10 cellular contexts compared by ENCODE assay signal in the genomic region with DNA sequence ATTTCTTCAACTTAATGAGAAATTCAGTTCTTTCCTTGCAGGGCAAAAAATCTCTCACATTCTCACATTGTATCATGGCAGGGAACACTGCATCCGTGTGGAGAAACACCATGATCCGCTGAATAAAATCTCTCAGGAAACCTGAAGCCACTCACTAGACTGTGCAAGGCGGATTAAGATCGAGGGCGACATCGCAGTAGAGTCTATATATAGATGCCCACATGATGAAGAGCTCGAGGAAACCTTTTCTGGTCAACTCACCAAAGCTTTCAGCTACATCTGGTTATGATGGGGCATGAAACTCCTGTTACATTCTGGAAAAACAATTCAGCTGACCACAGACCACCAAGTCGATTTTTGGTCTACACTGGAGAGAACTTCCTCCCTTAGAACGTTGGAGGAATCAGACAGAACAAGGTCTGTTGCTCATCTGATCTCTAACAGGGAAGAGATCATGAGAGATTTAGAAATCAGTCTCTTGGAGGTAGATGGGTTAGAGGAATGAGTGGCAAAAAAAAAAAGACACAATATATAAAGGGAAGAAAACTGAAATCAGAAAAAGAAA.
DNase-seq lines count a peak whose midpoint lies in the region; ATAC-seq and TF ChIP-seq lines count a peak whose summit lies in the region.
"Had no signal": no experiment of that assay in that cellular context is flagged by ENCODE, and none has a peak within 500 bp of the region (broad histone marks: within the 10 kb centered on the region; RNA-seq: fewer than 3 reads in every experiment).

No MANE protein-coding gene starts in this region.

- H3K79me2 ChIP-seq in GM23338 (replicated peaks; ENCODE audit: insufficient read depth): no peaks in the 10 kb centered on the region

- H3K4me1 Mint-ChIP-seq in GM23338: peaks cover 21% of the 10 kb centered on the region
- peaks cover 17% of the 10 kb centered on the region for H3K4me1 Mint-ChIP-seq in activated naive CD8-positive, alpha-beta T cell treated with anti-CD3 and anti-CD28 coated beads, Interleukin-2, amount 10 ng/mL, durations not matched to agents 7 days and 5 days
- peaks cover 18% of the 10 kb centered on the region for H3K4me1 Mint-ChIP-seq in stimulated activated effector memory CD8-positive, alpha-beta T cell treated with anti-CD3 and anti-CD28 coated beads, Interleukin-12 subunit alpha, Interleukin-12 subunit beta, amount 100 ng/mL, for 72 hours
- no peaks in the 10 kb centered on the region for H3K4me1 Mint-ChIP-seq in progenitor cell of endocrine pancreas (ENCODE audit: low read depth)

- ATAC-seq in GM23338 (no peak), left cardiac atrium (no peak)
- ATAC-seq in activated naive CD8-positive, alpha-beta T cell treated with anti-CD3 and anti-CD28 coated beads, Interleukin-2, amount 10 ng/mL, durations not matched to agents 7 days and 5 days (ENCODE audit: low read depth): peak; percentile 44
- ATAC-seq in stimulated activated effector memory CD8-positive, alpha-beta T cell treated with anti-CD3 and anti-CD28 coated beads, Interleukin-12 subunit alpha, Interleukin-12 subunit beta, amount 100 ng/mL, for 72 hours: peak; percentile 72

- no peak overlapping the region for H3K4me2 ChIP-seq in GM23338

- no peak overlapping the region for H3K27ac ChIP-seq in GM23338 (ENCODE audit: low read depth)
- H3K27ac ChIP-seq: sigmoid colon had no signal

- H3K36me3 Mint-ChIP-seq in GM23338 (ENCODE audit: low read depth) (no peaks in the 10 kb centered on the region), progenitor cell of endocrine pancreas (ENCODE audit: insufficient read depth) (no peaks in the 10 kb centered on the region)
- H3K36me3 Mint-ChIP-seq in activated naive CD8-positive, alpha-beta T cell treated with anti-CD3 and anti-CD28 coated beads, Interleukin-2, amount 10 ng/mL, durations not matched to agents 7 days and 5 days: no peaks in the 10 kb centered on the region
- H3K36me3 Mint-ChIP-seq in stimulated activated effector memory CD8-positive, alpha-beta T cell treated with anti-CD3 and anti-CD28 coated beads, Interleukin-12 subunit alpha, Interleukin-12 subunit beta, amount 100 ng/mL, for 72 hours: peaks cover 8% of the 10 kb centered on the region

- DNase-seq in GM23338 (ENCODE audit: low spot score): no peak
- peak; percentile 27 to 73 for DNase-seq in NCI-H524 (lab: John Stamatoyannopoulos, UW)
- no peak for DNase-seq in activated naive CD8-positive, alpha-beta T cell treated with anti-CD3 and anti-CD28 coated beads, Interleukin-2, amount 10 ng/mL, durations not matched to agents 7 days and 5 days
- DNase-seq in stimulated activated effector memory CD8-positive, alpha-beta T cell treated with anti-CD3 and anti-CD28 coated beads, Interleukin-12 subunit alpha, Interleukin-12 subunit beta, amount 100 ng/mL, for 72 hours (ENCODE audit: low spot score in 2 of 2): no peak
- DNase-seq in progenitor cell of endocrine pancreas (ENCODE audit: low spot score, unreplicated experiment): no peak
- DNase-seq in EL: no peak
- DNase-seq in left cardiac atrium: no peak
- DNase-seq: anterior cingulate cortex, occipital lobe, sigmoid colon had no signal

- H3K4me3 Mint-ChIP-seq in GM23338 (no peak overlapping the region), progenitor cell of endocrine pancreas (ENCODE audit: low read depth) (no peak overlapping the region)
- peak overlapping the region; percentile 60 for H3K4me3 Mint-ChIP-seq in activated naive CD8-positive, alpha-beta T cell treated with anti-CD3 and anti-CD28 coated beads, Interleukin-2, amount 10 ng/mL, durations not matched to agents 7 days and 5 days
- H3K4me3 Mint-ChIP-seq in stimulated activated effector memory CD8-positive, alpha-beta T cell treated with anti-CD3 and anti-CD28 coated beads, Interleukin-12 subunit alpha, Interleukin-12 subunit beta, amount 100 ng/mL, for 72 hours: peak overlapping the region; percentile 39

- H3K9me3 Mint-ChIP-seq in GM23338 (no peaks in the 10 kb centered on the region), progenitor cell of endocrine pancreas (ENCODE audit: low read depth) (no peaks in the 10 kb centered on the region)
- H3K9me3 Mint-ChIP-seq in activated naive CD8-positive, alpha-beta T cell treated with anti-CD3 and anti-CD28 coated beads, Interleukin-2, amount 10 ng/mL, durations not matched to agents 7 days and 5 days: no peaks in the 10 kb centered on the region
- H3K9me3 Mint-ChIP-seq in stimulated activated effector memory CD8-positive, alpha-beta T cell treated with anti-CD3 and anti-CD28 coated beads, Interleukin-12 subunit alpha, Interleukin-12 subunit beta, amount 100 ng/mL, for 72 hours: no peaks in the 10 kb centered on the region

- no peak overlapping the region for H3K4me3 ChIP-seq in GM23338
- H3K4me3 ChIP-seq: sigmoid colon had no signal

- peak overlapping the region; percentile 9; the same call in 1 of the 2 replicates for H2AFZ ChIP-seq in GM23338

- peaks cover 10% of the 10 kb centered on the region for H3K4me1 ChIP-seq in GM23338 (ENCODE audit: insufficient read depth)
- H3K4me1 ChIP-seq: sigmoid colon had no signal

- H4K20me1 ChIP-seq in GM23338 (replicated peaks; ENCODE audit: insufficient read depth): no peaks in the 10 kb centered on the region

- peaks cover 2% of the 10 kb centered on the region for H3K27me3 Mint-ChIP-seq in GM23338 (ENCODE audit: insufficient read depth, low read depth, poor library complexity)
- peaks cover 34% of the 10 kb centered on the region for H3K27me3 Mint-ChIP-seq in activated naive CD8-positive, alpha-beta T cell treated with anti-CD3 and anti-CD28 coated beads, Interleukin-2, amount 10 ng/mL, durations not matched to agents 7 days and 5 days
- peaks cover 13% of the 10 kb centered on the region for H3K27me3 Mint-ChIP-seq in progenitor cell of endocrine pancreas

- no peak for TF ChIP-seq CTCF in GM23338 (conservative IDR thresholded peaks at IDR 0.05; ENCODE audit: low read depth in 2 of 2)
- TF ChIP-seq CTCF in progenitor cell of endocrine pancreas (IDR thresholded peaks at IDR 0.05; ENCODE audit: unreplicated experiment): no peak

- intact Hi-C loops in left cardiac atrium (cut with DNase I): no loop called here

- no peaks in the 10 kb centered on the region for H3K36me3 ChIP-seq in GM23338 (ENCODE audit: insufficient read depth)
- H3K36me3 ChIP-seq: sigmoid colon had no signal

- H3K27me3 ChIP-seq in GM23338 (ENCODE audit: insufficient read depth): no peaks in the 10 kb centered on the region

- no peaks in the 10 kb centered on the region for H3K9me2 ChIP-seq in GM23338 (ENCODE audit: insufficient read depth)

- POLR2A ChIA-PET in activated naive CD8-positive, alpha-beta T cell treated with anti-CD3 and anti-CD28 coated beads, Interleukin-2, amount 10 ng/mL, durations not matched to agents 7 days and 5 days (lab: Charles Lee): interaction anchor here (1.4 to 1.6 kb wide), 2 partner anchors 207 to 260 kb away, joined by 3 to 4 read pairs; no protein-coding TSS in a partner anchor

- no peaks in the 10 kb centered on the region for H3F3A ChIP-seq in GM23338 (replicated peaks; ENCODE audit: low read depth)

- no peak overlapping the region for H3K27ac Mint-ChIP-seq in GM23338
- H3K27ac Mint-ChIP-seq in activated naive CD8-positive, alpha-beta T cell treated with anti-CD3 and anti-CD28 coated beads, Interleukin-2, amount 10 ng/mL, durations not matched to agents 7 days and 5 days: peak overlapping the region; percentile 14
- H3K27ac Mint-ChIP-seq in stimulated activated effector memory CD8-positive, alpha-beta T cell treated with anti-CD3 and anti-CD28 coated beads, Interleukin-12 subunit alpha, Interleukin-12 subunit beta, amount 100 ng/mL, for 72 hours: peak overlapping the region; percentile 21
- H3K27ac Mint-ChIP-seq in progenitor cell of endocrine pancreas: no peak overlapping the region

TF ChIP-seq in GM23338, 12 proteins besides CTCF, POLR2A, EP300 and RAD21 (continues in another document):
- no peak for TF ChIP-seq EZH2 (IDR thresholded peaks at IDR 0.05; ENCODE audit: low read depth, unreplicated experiment)
- TF ChIP-seq ZNF114 (CRISPR knock-in tag; IDR thresholded peaks at IDR 0.05): no peak
- no peak for TF ChIP-seq ZNF331 (CRISPR knock-in tag; IDR thresholded peaks at IDR 0.05; ENCODE audit: low read depth)
- TF ChIP-seq CREB1 (CRISPR knock-in tag; IDR thresholded peaks at IDR 0.05; ENCODE audit: low read depth): no peak
- TF ChIP-seq, protein P1, sequence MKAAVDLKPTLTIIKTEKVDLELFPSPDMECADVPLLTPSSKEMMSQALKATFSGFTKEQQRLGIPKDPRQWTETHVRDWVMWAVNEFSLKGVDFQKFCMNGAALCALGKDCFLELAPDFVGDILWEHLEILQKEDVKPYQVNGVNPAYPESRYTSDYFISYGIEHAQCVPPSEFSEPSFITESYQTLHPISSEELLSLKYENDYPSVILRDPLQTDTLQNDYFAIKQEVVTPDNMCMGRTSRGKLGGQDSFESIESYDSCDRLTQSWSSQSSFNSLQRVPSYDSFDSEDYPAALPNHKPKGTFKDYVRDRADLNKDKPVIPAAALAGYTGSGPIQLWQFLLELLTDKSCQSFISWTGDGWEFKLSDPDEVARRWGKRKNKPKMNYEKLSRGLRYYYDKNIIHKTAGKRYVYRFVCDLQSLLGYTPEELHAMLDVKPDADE (IDR thresholded peaks at IDR 0.05): no peak
- no peak for TF ChIP-seq STAT1 (IDR thresholded peaks at IDR 0.05; ENCODE audit: unreplicated experiment)
- TF ChIP-seq POLR2AphosphoS5 (IDR thresholded peaks at IDR 0.05; ENCODE audit: low read depth): no peak

Comparison
In these comparisons a context has a peak if more than half of its experiments do, and no peak if none do; other contexts are left out.
1. ATAC-seq: peak in activated naive CD8-positive, alpha-beta T cell treated with anti-CD3 and anti-CD28 coated beads, Interleukin-2, amount 10 ng/mL, durations not matched to agents 7 days and 5 days (single experiment) and stimulated activated effector memory CD8-positive, alpha-beta T cell treated with anti-CD3 and anti-CD28 coated beads, Interleukin-12 subunit alpha, Interleukin-12 subunit beta, amount 100 ng/mL, for 72 hours (single experiment); none in GM23338 (single experiment) and left cardiac atrium (0 of 2).
2. DNase-seq: peak in NCI-H524 (2 of 2); none in GM23338 (single experiment), activated naive CD8-positive, alpha-beta T cell treated with anti-CD3 and anti-CD28 coated beads, Interleukin-2, amount 10 ng/mL, durations not matched to agents 7 days and 5 days (single experiment), stimulated activated effector memory CD8-positive, alpha-beta T cell treated with anti-CD3 and anti-CD28 coated beads, Interleukin-12 subunit alpha, Interleukin-12 subunit beta, amount 100 ng/mL, for 72 hours (0 of 2), progenitor cell of endocrine pancreas (single experiment), EL (single experiment) and left cardiac atrium (single experiment).
3. H3K27ac Mint-ChIP-seq: peak in activated naive CD8-positive, alpha-beta T cell treated with anti-CD3 and anti-CD28 coated beads, Interleukin-2, amount 10 ng/mL, durations not matched to agents 7 days and 5 days (single experiment) and stimulated activated effector memory CD8-positive, alpha-beta T cell treated with anti-CD3 and anti-CD28 coated beads, Interleukin-12 subunit alpha, Interleukin-12 subunit beta, amount 100 ng/mL, for 72 hours (single experiment); none in GM23338 (single experiment) and progenitor cell of endocrine pancreas (single experiment).
4. H3K4me3 Mint-ChIP-seq: peak in activated naive CD8-positive, alpha-beta T cell treated with anti-CD3 and anti-CD28 coated beads, Interleukin-2, amount 10 ng/mL, durations not matched to agents 7 days and 5 days (single experiment) and stimulated activated effector memory CD8-positive, alpha-beta T cell treated with anti-CD3 and anti-CD28 coated beads, Interleukin-12 subunit alpha, Interleukin-12 subunit beta, amount 100 ng/mL, for 72 hours (single experiment); none in GM23338 (single experiment) and progenitor cell of endocrine pancreas (single experiment).